In genomic region chr1:169109561-169110134, GRCh38 we compare ENCODE assay signal across 8 cellular contexts. TPM values are rescaled to one million over a fixed set of nuclear protein-coding genes. Genes with fewer than 3 reads are reported as not detected.
A peak's percentile ranks its signal among the peaks of the same experiment; 100 is the strongest.
DNase-seq lines count a peak whose midpoint lies in the region; ATAC-seq and TF ChIP-seq lines count a peak whose summit lies in the region.

No MANE protein-coding gene starts in this region.

- peak overlapping the region; percentile 6 for H3K4me3 Mint-ChIP-seq in activated CD4-positive, alpha-beta memory T cell treated with anti-CD3 and anti-CD28 coated beads, Interleukin-2, amount 10 ng/mL, durations not matched to agents 7 days and 5 days

- H3K4me3 ChIP-seq in parathyroid adenoma (ENCODE audit: low read depth, low read length): peak overlapping the region; percentile 100

- no peaks in the 10 kb centered on the region for H3K9me3 ChIP-seq in parathyroid adenoma (ENCODE audit: control insufficient read depth, low read length)

- peak overlapping the region; percentile 94 for H3K4me2 ChIP-seq in parathyroid adenoma (ENCODE audit: low read length)

- no peak for ATAC-seq in GM21423 (IDR thresholded peaks at IDR 0.05; ENCODE audit: unreplicated experiment)

- no peaks in the 10 kb centered on the region for H3K36me3 ChIP-seq in parathyroid adenoma (ENCODE audit: control insufficient read depth, insufficient read depth, low read length)

- no peak overlapping the region for H2AFZ ChIP-seq in parathyroid adenoma

- H3K4me1 ChIP-seq in parathyroid adenoma: peaks cover 14% of the 10 kb centered on the region

- POLR2A ChIA-PET in activated CD4-positive, alpha-beta memory T cell treated with anti-CD3 and anti-CD28 coated beads, Interleukin-2, amount 10 ng/mL, durations not matched to agents 7 days and 5 days (lab: Charles Lee): no interaction called here

- DNase-seq in COLO668 (lab: John Stamatoyannopoulos, UW; ENCODE audit: unreplicated experiment) (peak; percentile 73), LHCN-M2 (ENCODE audit: low read depth) (peak; percentile 69), glomerular visceral epithelial cell (ENCODE audit: extremely low spot score) (peak; percentile 86), GM10266 (ENCODE audit: extremely low spot score) (no peak)
- DNase-seq in activated CD4-positive, alpha-beta memory T cell treated with anti-CD3 and anti-CD28 coated beads, Interleukin-2, amount 10 ng/mL, durations not matched to agents 7 days and 5 days: no peak
- DNase-seq in stimulated activated CD4-positive, alpha-beta T cell treated with anti-CD3 and anti-CD28 coated beads, Interleukin-4, amount 100 ng/mL, for 4 hours: no peak

- H3K27ac ChIP-seq in parathyroid adenoma: peak overlapping the region; percentile 96

- no peak overlapping the region for H3K27ac Mint-ChIP-seq in activated CD4-positive, alpha-beta memory T cell treated with anti-CD3 and anti-CD28 coated beads, Interleukin-2, amount 10 ng/mL, durations not matched to agents 7 days and 5 days

- H3K9ac ChIP-seq in parathyroid adenoma: peak overlapping the region; percentile 43

- H3K79me2 ChIP-seq in parathyroid adenoma: peaks cover 47% of the 10 kb centered on the region

- H3K27me3 ChIP-seq in parathyroid adenoma (ENCODE audit: control insufficient read depth, insufficient read depth, low read length): no peaks in the 10 kb centered on the region

- peaks cover 5% of the 10 kb centered on the region for H3K36me3 Mint-ChIP-seq in activated CD4-positive, alpha-beta memory T cell treated with anti-CD3 and anti-CD28 coated beads, Interleukin-2, amount 10 ng/mL, durations not matched to agents 7 days and 5 days (ENCODE audit: low read depth)

- peaks cover 34% of the 10 kb centered on the region for H3K4me1 Mint-ChIP-seq in activated CD4-positive, alpha-beta memory T cell treated with anti-CD3 and anti-CD28 coated beads, Interleukin-2, amount 10 ng/mL, durations not matched to agents 7 days and 5 days

- H3K9me3 Mint-ChIP-seq in activated CD4-positive, alpha-beta memory T cell treated with anti-CD3 and anti-CD28 coated beads, Interleukin-2, amount 10 ng/mL, durations not matched to agents 7 days and 5 days: no peaks in the 10 kb centered on the region

- no peak for TF ChIP-seq CTCF in parathyroid adenoma (IDR thresholded peaks at IDR 0.05)
- no peak for TF ChIP-seq CTCF in GM10266 (IDR thresholded peaks at IDR 0.05; ENCODE audit: control insufficient read depth, insufficient read depth, low read depth, missing control alignments)

- peaks cover 20% of the 10 kb centered on the region for H3K27me3 Mint-ChIP-seq in activated CD4-positive, alpha-beta memory T cell treated with anti-CD3 and anti-CD28 coated beads, Interleukin-2, amount 10 ng/mL, durations not matched to agents 7 days and 5 days

- CTCF ChIA-PET in activated CD4-positive, alpha-beta memory T cell treated with anti-CD3 and anti-CD28 coated beads, Interleukin-2, amount 10 ng/mL, durations not matched to agents 7 days and 5 days (lab: Charles Lee): interaction anchor here (2.0 kb wide), 1 partner anchor 239 kb away, joined by 5 read pairs; no protein-coding TSS in a partner anchor

RNA-seq across cellular contexts. Expression of gene ATP1B1, which starts 3.2 kb away (rescaled TPM):
- total RNA-seq in LHCN-M2 (2014; rRNA removed): 16.1 and 22.6 TPM in 2 replicates
- 22.2 TPM for polyA plus RNA-seq in LHCN-M2 (2012)
- 1 to 10 TPM; 3.1 to 3.5 TPM for total RNA-seq in activated CD4-positive, alpha-beta memory T cell treated with anti-CD3 and anti-CD28 coated beads, Interleukin-2, amount 10 ng/mL, durations not matched to agents 7 days and 5 days

Comparison
In these comparisons a context has a peak if more than half of its experiments do, and no peak if none do; other contexts are left out.
1. DNase-seq: peak in COLO668 (single experiment), LHCN-M2 (single experiment) and glomerular visceral epithelial cell (single experiment); none in activated CD4-positive, alpha-beta memory T cell treated with anti-CD3 and anti-CD28 coated beads, Interleukin-2, amount 10 ng/mL, durations not matched to agents 7 days and 5 days (single experiment), stimulated activated CD4-positive, alpha-beta T cell treated with anti-CD3 and anti-CD28 coated beads, Interleukin-4, amount 100 ng/mL, for 4 hours (0 of 2) and GM10266 (single experiment).